1 cellular context compared by ENCODE assay signal in the genomic region with DNA sequence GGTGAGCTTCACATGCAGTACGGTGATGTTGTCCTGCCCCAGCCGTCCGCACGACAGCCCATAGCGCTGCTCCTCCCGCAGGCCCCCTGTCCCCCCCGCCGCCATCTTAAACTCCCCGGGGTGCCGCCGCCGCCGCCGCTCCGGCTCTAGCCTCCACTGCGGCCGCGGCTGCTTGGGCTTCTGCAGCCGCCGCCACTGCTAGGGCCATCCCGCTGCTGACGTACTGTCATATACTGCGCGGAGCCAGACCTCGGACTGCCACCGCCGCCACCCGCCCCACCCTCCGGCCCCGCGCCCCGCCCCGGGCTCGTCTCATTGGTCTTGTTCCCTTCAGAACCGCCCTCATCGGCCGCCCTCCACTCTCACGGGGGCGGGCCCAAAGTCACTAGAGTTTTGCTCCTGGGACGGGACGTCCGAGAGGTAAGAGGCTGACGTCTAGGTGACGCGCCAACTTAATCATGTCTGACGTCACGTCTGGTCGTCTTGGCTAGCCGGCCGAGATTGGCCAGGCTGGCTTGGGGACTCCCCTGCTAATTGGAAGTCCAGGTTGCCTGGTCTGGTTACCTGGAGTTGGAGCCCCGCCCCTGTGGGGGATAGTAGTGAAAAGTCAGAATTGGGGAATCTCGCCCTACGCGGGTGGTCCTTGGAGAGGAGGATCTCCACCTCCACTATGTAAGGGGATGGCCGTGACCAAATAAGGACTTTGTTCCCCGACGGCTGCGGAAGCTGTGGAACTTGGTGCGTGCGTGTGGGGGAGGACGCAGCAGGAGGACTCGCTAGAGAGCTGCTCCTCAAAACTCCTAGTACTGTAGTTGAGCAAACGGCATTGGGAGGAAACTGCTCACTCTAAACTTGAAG.
A peak's percentile ranks its signal among the peaks of the same experiment; 100 is the strongest.
TF ChIP-seq lines count a peak whose summit lies in the region.

A gene (minus strand): TSS at position 235 of the 858 bp plus-strand sequence. CDS start 130 bp downstream, at position 105.

TF ChIP-seq in K562, 482 proteins besides CTCF, POLR2A, EP300 and RAD21 (continued from another document and continues in another):
- TF ChIP-seq CBFB (CRISPR knock-in tag; IDR thresholded peaks at IDR 0.05) (no peak), ARID1B (IDR thresholded peaks at IDR 0.05) (peak; percentile 41), NFYB (IDR thresholded peaks at IDR 0.05; ENCODE audit: extremely low read depth, insufficient read length) (no peak), CBX8 (IDR thresholded peaks at IDR 0.05; ENCODE audit: borderline replicate concordance, extremely low read depth, low read depth, low read length, poor library complexity, severe bottlenecking) (no peak), MIER1 (IDR thresholded peaks at IDR 0.05; ENCODE audit: low read depth) (no peak), FOXP1 (CRISPR knock-in tag; IDR thresholded peaks at IDR 0.05) (no peak), ZNF436 (CRISPR knock-in tag; IDR thresholded peaks at IDR 0.05) (no peak), FOXK2 (conservative IDR thresholded peaks at IDR 0.05 in 1 of 2, IDR thresholded peaks at IDR 0.05 in 1 of 2; ENCODE audit: low read depth in 2 of 2) (peak in 1 of 2 experiments; percentile 27; a peak in 1 of 4 replicates), ZBTB8A (IDR thresholded peaks at IDR 0.05; ENCODE audit: partially characterized antibody) (no peak), ATF7 (IDR thresholded peaks at IDR 0.05) (peak; percentile 97), THRAP3 (IDR thresholded peaks at IDR 0.05; ENCODE audit: borderline replicate concordance) (no peak), SIN3A (IDR thresholded peaks at IDR 0.05; ENCODE audit: borderline replicate concordance in 2 of 2, control insufficient read depth in 1 of 2, low read depth in 2 of 2, low read length in 2 of 2) (no peak), MCM3 (IDR thresholded peaks at IDR 0.05) (no peak), MAZ (CRISPR knock-in tag; conservative IDR thresholded peaks at IDR 0.05 in 1 of 2, IDR thresholded peaks at IDR 0.05 in 1 of 2) (0 out of 4 replicates have a peak, but pooled peaks of 1 of the 2 experiments have one; percentile 9), MTA2 (IDR thresholded peaks at IDR 0.05; ENCODE audit: low read depth) (no peak), NCOA4 (IDR thresholded peaks at IDR 0.05; ENCODE audit: partially characterized antibody) (no peak), CBX3 (IDR thresholded peaks at IDR 0.05; ENCODE audit: borderline replicate concordance in 1 of 2, low read length in 2 of 2) (no peak), PTBP1 (IDR thresholded peaks at IDR 0.05; ENCODE audit: low read depth, low read length) (no peak), RBM34 (IDR thresholded peaks at IDR 0.05; ENCODE audit: borderline replicate concordance, insufficient read depth, low read length) (no peak), TEAD4 (IDR thresholded peaks at IDR 0.05; ENCODE audit: low read length) (no peak), TEAD4 (CRISPR knock-in tag; IDR thresholded peaks at IDR 0.05; ENCODE audit: borderline replicate concordance) (no peak), ARNT (IDR thresholded peaks at IDR 0.05) (no peak; a peak in 1 of 4 replicates), GABPA (tag; conservative IDR thresholded peaks at IDR 0.05; ENCODE audit: low read depth) (peak; percentile 48), ZNF589 (CRISPR knock-in tag; IDR thresholded peaks at IDR 0.05; ENCODE audit: low read depth) (no peak), RFX1 (IDR thresholded peaks at IDR 0.05) (peak; percentile 49; the same call in 1 of the 2 replicates), RBM17 (IDR thresholded peaks at IDR 0.05; ENCODE audit: borderline replicate concordance, low read depth, low read length) (no peak), CSDE1 (IDR thresholded peaks at IDR 0.05) (peak in 1 of 2 experiments; percentile 85; a peak in 2 of 4 replicates), PHF21A (IDR thresholded peaks at IDR 0.05; ENCODE audit: borderline replicate concordance, low read depth) (peak; percentile 83; the same call in 1 of the 2 replicates), FOXA3 (CRISPR knock-in tag; conservative IDR thresholded peaks at IDR 0.05 in 1 of 2, IDR thresholded peaks at IDR 0.05 in 1 of 2) (no peak), LCOR (CRISPR knock-in tag; IDR thresholded peaks at IDR 0.05) (peak; percentile 71), LARP7 (IDR thresholded peaks at IDR 0.05) (no peak), BDP1 (IDR thresholded peaks at IDR 0.05; ENCODE audit: insufficient read depth, insufficient read length) (no peak), SREBF2 (CRISPR knock-in tag; IDR thresholded peaks at IDR 0.05) (no peak), HDAC2 (IDR thresholded peaks at IDR 0.05) (peak; percentile 55; the same call in 1 of the 2 replicates), ERF (CRISPR knock-in tag; IDR thresholded peaks at IDR 0.05) (no peak), MYC (IDR thresholded peaks at IDR 0.05; ENCODE audit: low read depth, low read length) (no peak), MYC (CRISPR knock-in tag; IDR thresholded peaks at IDR 0.05; ENCODE audit: borderline replicate concordance, low read depth) (no peak)
- TF ChIP-seq, protein P1, sequence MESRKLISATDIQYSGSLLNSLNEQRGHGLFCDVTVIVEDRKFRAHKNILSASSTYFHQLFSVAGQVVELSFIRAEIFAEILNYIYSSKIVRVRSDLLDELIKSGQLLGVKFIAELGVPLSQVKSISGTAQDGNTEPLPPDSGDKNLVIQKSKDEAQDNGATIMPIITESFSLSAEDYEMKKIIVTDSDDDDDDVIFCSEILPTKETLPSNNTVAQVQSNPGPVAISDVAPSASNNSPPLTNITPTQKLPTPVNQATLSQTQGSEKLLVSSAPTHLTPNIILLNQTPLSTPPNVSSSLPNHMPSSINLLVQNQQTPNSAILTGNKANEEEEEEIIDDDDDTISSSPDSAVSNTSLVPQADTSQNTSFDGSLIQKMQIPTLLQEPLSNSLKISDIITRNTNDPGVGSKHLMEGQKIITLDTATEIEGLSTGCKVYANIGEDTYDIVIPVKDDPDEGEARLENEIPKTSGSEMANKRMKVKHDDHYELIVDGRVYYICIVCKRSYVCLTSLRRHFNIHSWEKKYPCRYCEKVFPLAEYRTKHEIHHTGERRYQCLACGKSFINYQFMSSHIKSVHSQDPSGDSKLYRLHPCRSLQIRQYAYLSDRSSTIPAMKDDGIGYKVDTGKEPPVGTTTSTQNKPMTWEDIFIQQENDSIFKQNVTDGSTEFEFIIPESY (CRISPR knock-in tag; IDR thresholded peaks at IDR 0.05) = peak; percentile 59; the same call in 1 of the 2 replicates
- TF ChIP-seq, protein P2, sequence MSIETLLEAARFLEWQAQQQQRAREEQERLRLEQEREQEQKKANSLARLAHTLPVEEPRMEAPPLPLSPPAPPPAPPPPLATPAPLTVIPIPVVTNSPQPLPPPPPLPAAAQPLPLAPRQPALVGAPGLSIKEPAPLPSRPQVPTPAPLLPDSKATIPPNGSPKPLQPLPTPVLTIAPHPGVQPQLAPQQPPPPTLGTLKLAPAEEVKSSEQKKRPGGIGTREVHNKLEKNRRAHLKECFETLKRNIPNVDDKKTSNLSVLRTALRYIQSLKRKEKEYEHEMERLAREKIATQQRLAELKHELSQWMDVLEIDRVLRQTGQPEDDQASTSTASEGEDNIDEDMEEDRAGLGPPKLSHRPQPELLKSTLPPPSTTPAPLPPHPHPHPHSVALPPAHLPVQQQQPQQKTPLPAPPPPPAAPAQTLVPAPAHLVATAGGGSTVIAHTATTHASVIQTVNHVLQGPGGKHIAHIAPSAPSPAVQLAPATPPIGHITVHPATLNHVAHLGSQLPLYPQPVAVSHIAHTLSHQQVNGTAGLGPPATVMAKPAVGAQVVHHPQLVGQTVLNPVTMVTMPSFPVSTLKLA (conservative IDR thresholded peaks at IDR 0.05) = peak; percentile 27 to 55; a peak in 3 of 4 replicates
- TF ChIP-seq, protein P3, sequence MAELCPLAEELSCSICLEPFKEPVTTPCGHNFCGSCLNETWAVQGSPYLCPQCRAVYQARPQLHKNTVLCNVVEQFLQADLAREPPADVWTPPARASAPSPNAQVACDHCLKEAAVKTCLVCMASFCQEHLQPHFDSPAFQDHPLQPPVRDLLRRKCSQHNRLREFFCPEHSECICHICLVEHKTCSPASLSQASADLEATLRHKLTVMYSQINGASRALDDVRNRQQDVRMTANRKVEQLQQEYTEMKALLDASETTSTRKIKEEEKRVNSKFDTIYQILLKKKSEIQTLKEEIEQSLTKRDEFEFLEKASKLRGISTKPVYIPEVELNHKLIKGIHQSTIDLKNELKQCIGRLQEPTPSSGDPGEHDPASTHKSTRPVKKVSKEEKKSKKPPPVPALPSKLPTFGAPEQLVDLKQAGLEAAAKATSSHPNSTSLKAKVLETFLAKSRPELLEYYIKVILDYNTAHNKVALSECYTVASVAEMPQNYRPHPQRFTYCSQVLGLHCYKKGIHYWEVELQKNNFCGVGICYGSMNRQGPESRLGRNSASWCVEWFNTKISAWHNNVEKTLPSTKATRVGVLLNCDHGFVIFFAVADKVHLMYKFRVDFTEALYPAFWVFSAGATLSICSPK (IDR thresholded peaks at IDR 0.05; ENCODE audit: borderline replicate concordance) = no peak
- TF ChIP-seq, protein P4, sequence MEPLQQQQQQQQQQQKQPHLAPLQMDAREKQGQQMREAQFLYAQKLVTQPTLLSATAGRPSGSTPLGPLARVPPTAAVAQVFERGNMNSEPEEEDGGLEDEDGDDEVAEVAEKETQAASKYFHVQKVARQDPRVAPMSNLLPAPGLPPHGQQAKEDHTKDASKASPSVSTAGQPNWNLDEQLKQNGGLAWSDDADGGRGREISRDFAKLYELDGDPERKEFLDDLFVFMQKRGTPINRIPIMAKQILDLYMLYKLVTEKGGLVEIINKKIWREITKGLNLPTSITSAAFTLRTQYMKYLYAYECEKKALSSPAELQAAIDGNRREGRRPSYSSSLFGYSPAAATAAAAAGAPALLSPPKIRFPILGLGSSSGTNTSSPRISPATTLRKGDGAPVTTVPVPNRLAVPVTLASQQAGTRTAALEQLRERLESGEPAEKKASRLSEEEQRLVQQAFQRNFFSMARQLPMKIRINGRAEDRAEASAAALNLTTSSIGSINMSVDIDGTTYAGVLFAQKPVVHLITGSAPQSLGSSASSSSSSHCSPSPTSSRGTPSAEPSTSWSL (CRISPR knock-in tag; IDR thresholded peaks at IDR 0.05; ENCODE audit: borderline replicate concordance) = no peak
- TF ChIP-seq, protein P5, sequence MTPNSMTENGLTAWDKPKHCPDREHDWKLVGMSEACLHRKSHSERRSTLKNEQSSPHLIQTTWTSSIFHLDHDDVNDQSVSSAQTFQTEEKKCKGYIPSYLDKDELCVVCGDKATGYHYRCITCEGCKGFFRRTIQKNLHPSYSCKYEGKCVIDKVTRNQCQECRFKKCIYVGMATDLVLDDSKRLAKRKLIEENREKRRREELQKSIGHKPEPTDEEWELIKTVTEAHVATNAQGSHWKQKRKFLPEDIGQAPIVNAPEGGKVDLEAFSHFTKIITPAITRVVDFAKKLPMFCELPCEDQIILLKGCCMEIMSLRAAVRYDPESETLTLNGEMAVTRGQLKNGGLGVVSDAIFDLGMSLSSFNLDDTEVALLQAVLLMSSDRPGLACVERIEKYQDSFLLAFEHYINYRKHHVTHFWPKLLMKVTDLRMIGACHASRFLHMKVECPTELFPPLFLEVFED (CRISPR knock-in tag; conservative IDR thresholded peaks at IDR 0.05) = no peak
- TF ChIP-seq, protein P6, sequence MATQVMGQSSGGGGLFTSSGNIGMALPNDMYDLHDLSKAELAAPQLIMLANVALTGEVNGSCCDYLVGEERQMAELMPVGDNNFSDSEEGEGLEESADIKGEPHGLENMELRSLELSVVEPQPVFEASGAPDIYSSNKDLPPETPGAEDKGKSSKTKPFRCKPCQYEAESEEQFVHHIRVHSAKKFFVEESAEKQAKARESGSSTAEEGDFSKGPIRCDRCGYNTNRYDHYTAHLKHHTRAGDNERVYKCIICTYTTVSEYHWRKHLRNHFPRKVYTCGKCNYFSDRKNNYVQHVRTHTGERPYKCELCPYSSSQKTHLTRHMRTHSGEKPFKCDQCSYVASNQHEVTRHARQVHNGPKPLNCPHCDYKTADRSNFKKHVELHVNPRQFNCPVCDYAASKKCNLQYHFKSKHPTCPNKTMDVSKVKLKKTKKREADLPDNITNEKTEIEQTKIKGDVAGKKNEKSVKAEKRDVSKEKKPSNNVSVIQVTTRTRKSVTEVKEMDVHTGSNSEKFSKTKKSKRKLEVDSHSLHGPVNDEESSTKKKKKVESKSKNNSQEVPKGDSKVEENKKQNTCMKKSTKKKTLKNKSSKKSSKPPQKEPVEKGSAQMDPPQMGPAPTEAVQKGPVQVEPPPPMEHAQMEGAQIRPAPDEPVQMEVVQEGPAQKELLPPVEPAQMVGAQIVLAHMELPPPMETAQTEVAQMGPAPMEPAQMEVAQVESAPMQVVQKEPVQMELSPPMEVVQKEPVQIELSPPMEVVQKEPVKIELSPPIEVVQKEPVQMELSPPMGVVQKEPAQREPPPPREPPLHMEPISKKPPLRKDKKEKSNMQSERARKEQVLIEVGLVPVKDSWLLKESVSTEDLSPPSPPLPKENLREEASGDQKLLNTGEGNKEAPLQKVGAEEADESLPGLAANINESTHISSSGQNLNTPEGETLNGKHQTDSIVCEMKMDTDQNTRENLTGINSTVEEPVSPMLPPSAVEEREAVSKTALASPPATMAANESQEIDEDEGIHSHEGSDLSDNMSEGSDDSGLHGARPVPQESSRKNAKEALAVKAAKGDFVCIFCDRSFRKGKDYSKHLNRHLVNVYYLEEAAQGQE (CRISPR knock-in tag; IDR thresholded peaks at IDR 0.05; ENCODE audit: low read depth) = no peak
- TF ChIP-seq, protein P7, sequence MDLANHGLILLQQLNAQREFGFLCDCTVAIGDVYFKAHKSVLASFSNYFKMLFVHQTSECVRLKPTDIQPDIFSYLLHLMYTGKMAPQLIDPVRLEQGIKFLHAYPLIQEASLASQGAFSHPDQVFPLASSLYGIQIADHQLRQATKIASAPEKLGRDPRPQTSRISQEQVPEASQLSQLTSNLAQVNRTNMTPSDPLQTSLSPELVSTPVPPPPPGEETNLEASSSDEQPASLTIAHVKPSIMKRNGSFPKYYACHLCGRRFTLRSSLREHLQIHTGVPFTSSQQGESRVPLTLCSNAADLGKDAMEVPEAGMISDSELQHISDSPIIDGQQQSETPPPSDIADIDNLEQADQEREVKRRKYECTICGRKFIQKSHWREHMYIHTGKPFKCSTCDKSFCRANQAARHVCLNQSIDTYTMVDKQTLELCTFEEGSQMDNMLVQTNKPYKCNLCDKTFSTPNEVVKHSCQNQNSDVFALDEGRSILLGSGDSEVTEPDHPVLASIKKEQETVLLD (IDR thresholded peaks at IDR 0.05) = peak; percentile 78
